ENCODE assay signal across 20 cellular contexts in the genomic region with DNA sequence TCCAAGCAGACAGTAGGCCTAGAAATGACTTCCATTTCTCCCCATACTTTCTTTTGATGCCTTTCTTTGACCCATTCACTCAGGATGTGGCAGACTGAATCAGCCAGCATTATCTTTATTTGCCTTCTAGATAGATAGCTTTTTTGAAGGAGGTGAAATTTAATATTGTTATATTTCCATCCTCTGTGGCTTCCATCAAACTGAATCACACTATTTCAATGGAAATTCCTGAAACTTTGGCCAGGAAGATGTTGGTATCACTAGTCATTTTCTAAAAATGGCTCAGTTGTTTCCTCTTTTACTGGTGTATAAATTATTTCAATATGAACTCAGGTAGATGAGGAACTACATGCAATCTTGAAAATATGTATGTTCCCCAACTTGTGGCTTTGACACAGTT. TPM values are rescaled to one million over a fixed set of nuclear protein-coding genes. Genes with fewer than 3 reads are reported as not detected.
"Had no signal": no experiment of that assay in that cellular context is flagged by ENCODE, and none has a peak within 500 bp of the region (broad histone marks: within the 10 kb centered on the region; RNA-seq: fewer than 3 reads in every experiment).

No MANE protein-coding gene starts in this region.

- H3K27me3 ChIP-seq: neural progenitor cell had no signal

- H3K4me2 ChIP-seq: neural progenitor cell had no signal

- H3K4me3 ChIP-seq: neural progenitor cell had no signal

- H3K9me3 Mint-ChIP-seq: activated CD4-positive, alpha-beta memory T cell treated with anti-CD3 and anti-CD28 coated beads, Interleukin-2, amount 10 ng/mL, durations not matched to agents 7 days and 5 days; neural progenitor cell had no signal

- H3K27me3 Mint-ChIP-seq: effector memory CD8-positive, alpha-beta T cell had no signal

- H3K27ac Mint-ChIP-seq: activated CD4-positive, alpha-beta memory T cell treated with anti-CD3 and anti-CD28 coated beads, Interleukin-2, amount 10 ng/mL, durations not matched to agents 7 days and 5 days; activated CD4-positive, alpha-beta T cell treated with anti-CD3 and anti-CD28 coated beads for 36 hours; effector memory CD8-positive, alpha-beta T cell; neural progenitor cell; stimulated activated naive CD8-positive, alpha-beta T cell treated with anti-CD3 and anti-CD28 coated beads, Interleukin-15, amount 100 ng/mL, for 72 hours had no signal

- DNase-seq: activated CD4-positive, alpha-beta memory T cell treated with anti-CD3 and anti-CD28 coated beads, Interleukin-2, amount 10 ng/mL, durations not matched to agents 7 days and 5 days; activated CD4-positive, alpha-beta T cell treated with anti-CD3 and anti-CD28 coated beads for 36 hours; activated CD8-positive, alpha-beta memory T cell treated with anti-CD3 and anti-CD28 coated beads, Interleukin-2, amount 50 U/mL, for 48 hours; activated naive CD4-positive, alpha-beta T cell; aorta; caudate nucleus; effector memory CD8-positive, alpha-beta T cell; hippocampal formation; left ventricle myocardium superior; mesendoderm; retina; stimulated activated CD4-positive, alpha-beta T cell treated with anti-CD3 and anti-CD28 coated beads, Interleukin-15, amount 100 ng/mL, for 24 hours; stimulated activated CD4-positive, alpha-beta T cell treated with anti-CD3 and anti-CD28 coated beads, Interleukin-4, amount 100 ng/mL, for 24 hours; stimulated activated naive CD8-positive, alpha-beta T cell treated with anti-CD3 and anti-CD28 coated beads, Interleukin-15, amount 100 ng/mL, for 72 hours; WERI-Rb-1 had no signal

- H3K9ac ChIP-seq: neural progenitor cell, parathyroid adenoma had no signal

- H3K27ac ChIP-seq: neural progenitor cell, parathyroid adenoma, WERI-Rb-1 had no signal

- H2AFZ ChIP-seq: neural progenitor cell, parathyroid adenoma had no signal

- H3K4me1 Mint-ChIP-seq: activated CD4-positive, alpha-beta memory T cell treated with anti-CD3 and anti-CD28 coated beads, Interleukin-2, amount 10 ng/mL, durations not matched to agents 7 days and 5 days; neural progenitor cell; stimulated activated naive CD8-positive, alpha-beta T cell treated with anti-CD3 and anti-CD28 coated beads, Interleukin-15, amount 100 ng/mL, for 72 hours had no signal

- H3K36me3 ChIP-seq: neural progenitor cell, WERI-Rb-1 had no signal

- H3K79me2 ChIP-seq: parathyroid adenoma had no signal

- ATAC-seq: activated CD4-positive, alpha-beta T cell treated with anti-CD3 and anti-CD28 coated beads for 36 hours; effector memory CD8-positive, alpha-beta T cell; left ventricle myocardium superior; stimulated activated naive CD8-positive, alpha-beta T cell treated with anti-CD3 and anti-CD28 coated beads, Interleukin-15, amount 100 ng/mL, for 72 hours had no signal

- H3K36me3 Mint-ChIP-seq: neural progenitor cell had no signal

- H3K4me3 Mint-ChIP-seq: activated CD4-positive, alpha-beta memory T cell treated with anti-CD3 and anti-CD28 coated beads, Interleukin-2, amount 10 ng/mL, durations not matched to agents 7 days and 5 days; activated CD4-positive, alpha-beta T cell treated with anti-CD3 and anti-CD28 coated beads for 36 hours; effector memory CD8-positive, alpha-beta T cell; neural progenitor cell; stimulated activated naive CD8-positive, alpha-beta T cell treated with anti-CD3 and anti-CD28 coated beads, Interleukin-15, amount 100 ng/mL, for 72 hours had no signal

- H3K4me1 ChIP-seq: neural progenitor cell, parathyroid adenoma had no signal

RNA-seq across cellular contexts. Expression of a gene that starts 17.9 kb away (rescaled TPM):
- total RNA-seq: activated CD4-positive, alpha-beta memory T cell treated with anti-CD3 and anti-CD28 coated beads, Interleukin-2, amount 10 ng/mL, durations not matched to agents 7 days and 5 days; activated CD4-positive, alpha-beta T cell treated with anti-CD3 and anti-CD28 coated beads for 36 hours; epithelial cell of proximal tubule; kidney epithelial cell; T-helper 2 cell treated with Interferon-gamma antibody and Interleukin-4, amounts not matched to agents 100 ng/mL and 5 ng/mL, for 36 hours had no signal
- polyA plus RNA-seq: aorta had no signal
